ENCODE assay signal across 4 cellular contexts in the genomic region with DNA sequence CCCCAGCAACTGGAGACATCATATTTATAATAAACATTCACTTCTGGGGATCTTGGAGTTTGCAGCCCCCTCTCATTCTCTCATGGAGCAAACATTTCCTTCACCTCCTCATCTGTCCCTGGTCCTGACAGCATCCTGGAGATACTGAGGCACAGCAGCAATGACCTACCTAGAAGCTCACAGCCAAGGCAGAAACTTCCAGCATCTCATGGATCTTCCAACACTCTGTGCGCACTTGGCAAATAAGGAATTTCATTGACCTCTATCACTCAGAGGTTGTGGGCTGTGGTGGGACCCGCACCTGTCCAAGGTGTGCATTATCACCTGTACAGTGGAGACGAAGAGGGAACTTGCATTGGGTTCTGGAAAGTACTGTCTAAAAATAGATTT.
"Had no signal": no experiment of that assay in that cellular context is flagged by ENCODE, and none has a peak within 500 bp of the region (broad histone marks: within the 10 kb centered on the region; RNA-seq: fewer than 3 reads in every experiment).

No MANE protein-coding gene starts in this region.

- H3K27ac Mint-ChIP-seq: activated naive CD4-positive, alpha-beta T cell treated with anti-CD3 and anti-CD28 coated beads for 36 hours; activated T-helper 2 cell treated with anti-CD3 and anti-CD28 coated beads, Interferon-gamma antibody, Interleukin-2, Interleukin-4, amounts not matched to agents 10 μg/mL and 5 μg/mL and 100 μg/mL, durations not matched to agents 14 hours and 24 hours and 36 hours; nephron had no signal

- H3K9me3 Mint-ChIP-seq: activated naive CD4-positive, alpha-beta T cell treated with anti-CD3 and anti-CD28 coated beads for 36 hours; activated T-helper 2 cell treated with anti-CD3 and anti-CD28 coated beads, Interferon-gamma antibody, Interleukin-2, Interleukin-4, amounts not matched to agents 10 μg/mL and 5 μg/mL and 100 μg/mL, durations not matched to agents 14 hours and 24 hours and 36 hours; nephron had no signal

- H3K4me3 Mint-ChIP-seq: activated naive CD4-positive, alpha-beta T cell treated with anti-CD3 and anti-CD28 coated beads for 36 hours; nephron had no signal

- H3K4me1 Mint-ChIP-seq: nephron had no signal

- ATAC-seq: gastroesophageal sphincter had no signal
